22 cellular contexts compared by ENCODE assay signal in the genomic region with DNA sequence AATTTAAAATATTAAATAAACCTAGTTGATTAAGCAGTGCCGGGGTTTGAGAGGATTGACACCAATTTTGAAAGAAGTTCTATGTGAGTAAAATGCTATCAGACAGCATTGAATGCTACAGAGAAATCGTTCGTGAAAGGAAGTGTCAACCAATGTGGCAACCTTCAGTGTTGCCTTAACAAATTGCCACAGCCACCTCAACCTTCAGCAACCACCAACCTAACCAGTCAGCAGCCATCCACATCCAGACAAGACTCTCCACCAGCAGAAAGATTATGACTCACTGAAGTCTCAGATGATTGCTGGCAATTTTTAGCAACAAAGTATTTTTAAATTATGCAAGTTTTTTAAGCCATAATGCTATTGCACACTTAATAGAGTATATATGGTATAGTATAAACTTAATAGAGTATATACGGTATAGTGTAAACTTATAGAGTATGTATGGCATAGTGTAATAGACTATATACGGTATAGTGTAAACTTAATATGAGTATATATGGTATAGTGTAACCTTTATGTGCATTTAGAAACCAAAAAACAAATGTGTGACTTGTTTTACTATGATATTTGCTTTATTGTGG.
DNase-seq lines count a peak whose midpoint lies in the region; ATAC-seq, FAIRE-seq and TF ChIP-seq lines count a peak whose summit lies in the region.
"Had no signal": no experiment of that assay in that cellular context is flagged by ENCODE, and none has a peak within 500 bp of the region (broad histone marks: within the 10 kb centered on the region; RNA-seq: fewer than 3 reads in every experiment).

No MANE protein-coding gene starts in this region.

- H3K4me1 ChIP-seq in K562 (replicated peaks in 1 of 2; ENCODE audit: control insufficient read depth in 2 of 2, insufficient read depth in 2 of 2, low read length in 2 of 2) (no peaks in the 10 kb centered on the region; a peak in 1 of 5 replicates), tibial nerve (no peaks in the 10 kb centered on the region)
- H3K4me1 ChIP-seq: ascending aorta had no signal

- no peaks in the 10 kb centered on the region for H3K9me1 ChIP-seq in K562 (ENCODE audit: control insufficient read depth, insufficient read depth, low read length)

- TF ChIP-seq POLR2A in K562 (conservative IDR thresholded peaks at IDR 0.05) (no peak), tibial nerve (IDR thresholded peaks at IDR 0.05) (no peak)

- no peak overlapping the region for H3K4me2 ChIP-seq in K562 (ENCODE audit: insufficient read depth, low read length)

- 2% methylated on average over 5 of the region's 5 CpGs for WGBS in K562 (ENCODE audit: insufficient coverage, low coverage, missing lambda C conversion rate)
- 74 to 79% methylated on average over 5 of the region's 5 CpGs for WGBS in tibial nerve, 2 donors

- H3K27ac ChIP-seq in K562 (ENCODE audit: extremely low read depth, low read depth, low read length) (no peak overlapping the region), tibial nerve (no peak overlapping the region)
- H3K27ac ChIP-seq: ascending aorta, thoracic aorta had no signal

- intact Hi-C loops in K562 (cut with micrococcal nuclease) (no loop called here), cardiac septum (cut with DNase I) (no loop called here)

- POLR2A ChIA-PET in K562 (lab: Yijun Ruan, JAX): interaction anchor here (1.0 kb wide), 1 partner anchor 8 kb away, joined by 5 read pairs; no protein-coding TSS in a partner anchor

- peak; percentile 43; the same call in 1 of the 3 replicates for ATAC-seq in K562
- ATAC-seq: naive thymus-derived CD8-positive, alpha-beta T cell had no signal

- TF ChIP-seq CTCF in AG10803 (conservative IDR thresholded peaks at IDR 0.05; ENCODE audit: low read length): no peak
- TF ChIP-seq CTCF in K562 (IDR thresholded peaks at IDR 0.05 in 2 of 3, conservative IDR thresholded peaks at IDR 0.05 in 1 of 3; ENCODE audit: insufficient read depth in 2 of 3, low read depth in 1 of 3, low read length in 3 of 3): no peak
- TF ChIP-seq CTCF in tibial nerve (IDR thresholded peaks at IDR 0.05): no peak

- DNase-seq in AG10803 (ENCODE audit: low read depth): peak; percentile 51
- DNase-seq in HT1080 (ENCODE audit: low read depth): peak; percentile 41
- DNase-seq in K562 (ENCODE audit: extremely low read depth in 1 of 4, low spot score in 3 of 4): no peak
- peak; percentile 66 for DNase-seq in iris pigment epithelial cell (ENCODE audit: low read depth)
- DNase-seq in Kasumi-1 (lab: John Stamatoyannopoulos, UW): no peak
- DNase-seq in tibial nerve (ENCODE audit: low spot score in 2 of 2): no peak
- no peak for DNase-seq in cardiac septum (ENCODE audit: low spot score)
- DNase-seq in DMS79 (lab: John Stamatoyannopoulos, UW): no peak
- DNase-seq: activated CD4-positive, alpha-beta T cell treated with anti-CD3 and anti-CD28 coated beads for 4 hours; activated naive CD4-positive, alpha-beta T cell; C1 segment of cervical spinal cord; cortex of kidney; DMS53; naive thymus-derived CD8-positive, alpha-beta T cell; NCI-H1694 treated with DMSO at 0.1 percent for 48 hours; NCI-H510A; posterior cingulate gyrus; SHP77 treated with DMSO at 0.1 percent for 48 hours had no signal

- no peaks in the 10 kb centered on the region for H3K79me2 ChIP-seq in K562 (ENCODE audit: control insufficient read depth, insufficient read depth, low read length)

- no peaks in the 10 kb centered on the region for H3K36me3 ChIP-seq in K562 (ENCODE audit: control insufficient read depth, insufficient read depth, low read length)
- no peaks in the 10 kb centered on the region for H3K36me3 ChIP-seq in tibial nerve
- H3K36me3 ChIP-seq: ascending aorta, thoracic aorta had no signal

- TF ChIP-seq RAD21 in K562 (CRISPR knock-in tag; conservative IDR thresholded peaks at IDR 0.05 in 1 of 2, IDR thresholded peaks at IDR 0.05 in 1 of 2): no peak

- no peak overlapping the region for H3K9ac ChIP-seq in K562 (ENCODE audit: insufficient read depth in 1 of 2, low read depth in 2 of 2, low read length in 2 of 2)

- H3K9me3 ChIP-seq in K562 (replicated peaks; ENCODE audit: control insufficient read depth, insufficient read depth, low read depth, low read length): no peaks in the 10 kb centered on the region
- H3K9me3 ChIP-seq in tibial nerve: no peaks in the 10 kb centered on the region
- H3K9me3 ChIP-seq: ascending aorta, thoracic aorta had no signal

- no TSS peak for BruUV-seq in K562 (replicated peaks; lab: Mats Ljungman, UMichigan)

- CTCF ChIA-PET in K562 (lab: Yijun Ruan, JAX; ENCODE audit: low intra/inter-chr PET ratio): no interaction called here

- no peak overlapping the region for H2AFZ ChIP-seq in K562 (ENCODE audit: low read depth, low read length)

- in situ Hi-C loops in K562 (cut with MboI): no loop called here

- no peak for FAIRE-seq in K562 (lab: Jason Lieb, UNC)
- FAIRE-seq: endothelial cell of umbilical vein had no signal

- no peak overlapping the region for H3K4me3 ChIP-seq in AG10803 (ENCODE audit: low read length)
- no peak overlapping the region for H3K4me3 ChIP-seq in K562
- no peak overlapping the region for H3K4me3 ChIP-seq in tibial nerve
- H3K4me3 ChIP-seq: ascending aorta, lung, thoracic aorta had no signal

- TF ChIP-seq EP300 in K562 (IDR thresholded peaks at IDR 0.05; ENCODE audit: low read length) (no peak), tibial nerve (IDR thresholded peaks at IDR 0.05) (no peak)

- no peaks in the 10 kb centered on the region for H4K20me1 ChIP-seq in K562 (replicated peaks; ENCODE audit: control insufficient read depth, insufficient read depth, low read length)

- H3K27me3 ChIP-seq in K562 (ENCODE audit: control insufficient read depth in 2 of 2, insufficient read depth in 2 of 2, low read length in 2 of 2): no peaks in the 10 kb centered on the region
- no peaks in the 10 kb centered on the region for H3K27me3 ChIP-seq in tibial nerve
- H3K27me3 ChIP-seq: ascending aorta had no signal

TF ChIP-seq in K562, 482 proteins besides CTCF, POLR2A, EP300 and RAD21 (continues in another document):
- TF ChIP-seq ZNF445 (CRISPR knock-in tag; IDR thresholded peaks at IDR 0.05; ENCODE audit: low read depth) (no peak), FOXK1 (CRISPR knock-in tag; IDR thresholded peaks at IDR 0.05; ENCODE audit: borderline replicate concordance) (no peak), ETV5 (CRISPR knock-in tag; IDR thresholded peaks at IDR 0.05; ENCODE audit: low read depth) (no peak), TCF7 (IDR thresholded peaks at IDR 0.05; ENCODE audit: borderline replicate concordance) (no peak)

Comparison
In these comparisons a context has a peak if more than half of its experiments do, and no peak if none do; other contexts are left out.
1. DNase-seq: peak in AG10803 (single experiment), HT1080 (single experiment) and iris pigment epithelial cell (single experiment); none in K562 (0 of 4), Kasumi-1 (0 of 2), tibial nerve (0 of 2), cardiac septum (single experiment) and DMS79 (single experiment).